In the genomic region with DNA sequence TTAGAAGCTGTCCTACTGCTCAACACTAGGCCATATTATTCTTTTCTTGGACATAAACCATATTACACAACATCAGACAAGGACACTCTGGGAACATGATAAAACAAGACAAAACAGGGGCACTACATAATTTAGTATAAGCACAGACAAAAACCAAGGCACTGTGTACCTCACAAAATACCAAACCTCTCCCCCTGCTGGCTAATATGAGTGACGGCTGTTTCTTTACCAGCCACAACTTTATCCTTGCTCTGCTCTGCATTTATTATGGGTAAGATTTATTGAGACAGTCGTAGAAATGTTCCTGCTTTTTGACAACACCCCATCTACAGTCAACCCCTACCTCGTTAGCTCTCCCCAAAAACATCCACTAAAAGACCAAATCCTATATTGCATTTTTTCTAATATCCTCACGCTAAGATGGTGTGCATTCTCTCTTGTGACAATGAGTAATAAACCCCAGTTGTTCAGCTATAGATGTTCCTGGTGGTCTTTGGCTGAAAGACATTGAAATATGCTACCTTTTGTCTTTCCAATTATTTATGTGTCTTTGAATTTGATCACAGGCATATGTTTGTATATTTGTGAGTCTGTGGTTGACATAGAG, we compare ENCODE assay signal across 8 cellular contexts. TPM values are rescaled to one million over a fixed set of nuclear protein-coding genes. Genes with fewer than 3 reads are reported as not detected.
DNase-seq lines count a peak whose midpoint lies in the region; ATAC-seq and TF ChIP-seq lines count a peak whose summit lies in the region.

No MANE protein-coding gene starts in this region.

- CTCF ChIA-PET in WTC11 (lab: Charles Lee), result interaction anchor here (0.9 to 2.0 kb wide), 2 partner anchors 24 to 65 kb away, joined by 3 to 5 read pairs; no protein-coding TSS in a partner anchor

- TF ChIP-seq CTCF in C4-2B (conservative IDR thresholded peaks at IDR 0.05) (peak; percentile 74), WTC11 (IDR thresholded peaks at IDR 0.05) (0 out of 2 replicates have a peak, but pooled peaks have one; percentile 27)

- H3K4me1 Mint-ChIP-seq in WTC11, result no peaks in the 10 kb centered on the region

- no peak overlapping the region for H3K27ac ChIP-seq in C4-2B

- H3K9me3 Mint-ChIP-seq in WTC11, result no peaks in the 10 kb centered on the region

- no peaks in the 10 kb centered on the region for H3K36me3 Mint-ChIP-seq in WTC11

- no peak overlapping the region for H3K27ac Mint-ChIP-seq in WTC11

- H3K4me3 Mint-ChIP-seq in WTC11, result no peak overlapping the region

- ATAC-seq in WTC11, result no peak; the same call in 1 of the 2 replicates
- no peak for ATAC-seq in GM18502 (IDR thresholded peaks at IDR 0.05; ENCODE audit: poor library complexity, unreplicated experiment)
- no peak for ATAC-seq in HG02798 (IDR thresholded peaks at IDR 0.05; ENCODE audit: poor library complexity, unreplicated experiment)
- no peak for ATAC-seq in GM21360 (IDR thresholded peaks at IDR 0.05; ENCODE audit: unreplicated experiment)

- no peaks in the 10 kb centered on the region for H3K27me3 Mint-ChIP-seq in WTC11 (ENCODE audit: low read depth)

- DNase-seq in HT1080 (ENCODE audit: low read depth) (peak; percentile 4), WTC11 (ENCODE audit: low spot score) (no peak), kidney tubule cell (ENCODE audit: low spot score) (peak; percentile 23), NCI-H446 treated with DMSO at 0.1 percent for 48 hours (lab: John Stamatoyannopoulos, UW) (no peak)

- POLR2A ChIA-PET in WTC11 (lab: Charles Lee), result no interaction called here

TF ChIP-seq in WTC11, 78 proteins besides CTCF, POLR2A, EP300 and RAD21:
- TF ChIP-seq ZNF263 (CRISPR knock-in tag; IDR thresholded peaks at IDR 0.05; ENCODE audit: low read depth) (no peak), ETV6 (CRISPR knock-in tag; IDR thresholded peaks at IDR 0.05) (no peak), GABPB1 (CRISPR knock-in tag; IDR thresholded peaks at IDR 0.05) (no peak), TEAD4 (CRISPR knock-in tag; IDR thresholded peaks at IDR 0.05) (no peak), NR3C1 (CRISPR knock-in tag; conservative IDR thresholded peaks at IDR 0.05; ENCODE audit: low read depth) (no peak), ZNF121 (CRISPR knock-in tag; IDR thresholded peaks at IDR 0.05) (no peak), ZBTB21 (CRISPR knock-in tag; IDR thresholded peaks at IDR 0.05; ENCODE audit: borderline replicate concordance) (no peak)
- TF ChIP-seq, protein P1, sequence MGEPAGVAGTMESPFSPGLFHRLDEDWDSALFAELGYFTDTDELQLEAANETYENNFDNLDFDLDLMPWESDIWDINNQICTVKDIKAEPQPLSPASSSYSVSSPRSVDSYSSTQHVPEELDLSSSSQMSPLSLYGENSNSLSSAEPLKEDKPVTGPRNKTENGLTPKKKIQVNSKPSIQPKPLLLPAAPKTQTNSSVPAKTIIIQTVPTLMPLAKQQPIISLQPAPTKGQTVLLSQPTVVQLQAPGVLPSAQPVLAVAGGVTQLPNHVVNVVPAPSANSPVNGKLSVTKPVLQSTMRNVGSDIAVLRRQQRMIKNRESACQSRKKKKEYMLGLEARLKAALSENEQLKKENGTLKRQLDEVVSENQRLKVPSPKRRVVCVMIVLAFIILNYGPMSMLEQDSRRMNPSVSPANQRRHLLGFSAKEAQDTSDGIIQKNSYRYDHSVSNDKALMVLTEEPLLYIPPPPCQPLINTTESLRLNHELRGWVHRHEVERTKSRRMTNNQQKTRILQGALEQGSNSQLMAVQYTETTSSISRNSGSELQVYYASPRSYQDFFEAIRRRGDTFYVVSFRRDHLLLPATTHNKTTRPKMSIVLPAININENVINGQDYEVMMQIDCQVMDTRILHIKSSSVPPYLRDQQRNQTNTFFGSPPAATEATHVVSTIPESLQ (CRISPR knock-in tag; IDR thresholded peaks at IDR 0.05), result no peak
- TF ChIP-seq, protein P2, sequence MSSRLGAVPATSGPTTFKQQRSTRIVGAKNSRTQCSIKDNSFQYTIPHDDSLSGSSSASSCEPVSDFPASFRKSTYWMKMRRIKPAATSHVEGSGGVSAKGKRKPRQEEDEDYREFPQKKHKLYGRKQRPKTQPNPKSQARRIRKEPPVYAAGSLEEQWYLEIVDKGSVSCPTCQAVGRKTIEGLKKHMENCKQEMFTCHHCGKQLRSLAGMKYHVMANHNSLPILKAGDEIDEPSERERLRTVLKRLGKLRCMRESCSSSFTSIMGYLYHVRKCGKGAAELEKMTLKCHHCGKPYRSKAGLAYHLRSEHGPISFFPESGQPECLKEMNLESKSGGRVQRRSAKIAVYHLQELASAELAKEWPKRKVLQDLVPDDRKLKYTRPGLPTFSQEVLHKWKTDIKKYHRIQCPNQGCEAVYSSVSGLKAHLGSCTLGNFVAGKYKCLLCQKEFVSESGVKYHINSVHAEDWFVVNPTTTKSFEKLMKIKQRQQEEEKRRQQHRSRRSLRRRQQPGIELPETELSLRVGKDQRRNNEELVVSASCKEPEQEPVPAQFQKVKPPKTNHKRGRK (CRISPR knock-in tag; IDR thresholded peaks at IDR 0.05; ENCODE audit: borderline replicate concordance), result no peak
- TF ChIP-seq, protein P3, sequence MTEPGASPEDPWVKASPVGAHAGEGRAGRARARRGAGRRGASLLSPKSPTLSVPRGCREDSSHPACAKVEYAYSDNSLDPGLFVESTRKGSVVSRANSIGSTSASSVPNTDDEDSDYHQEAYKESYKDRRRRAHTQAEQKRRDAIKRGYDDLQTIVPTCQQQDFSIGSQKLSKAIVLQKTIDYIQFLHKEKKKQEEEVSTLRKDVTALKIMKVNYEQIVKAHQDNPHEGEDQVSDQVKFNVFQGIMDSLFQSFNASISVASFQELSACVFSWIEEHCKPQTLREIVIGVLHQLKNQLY (CRISPR knock-in tag; IDR thresholded peaks at IDR 0.05), result no peak

RNA-seq across cellular contexts. Expression of a gene that starts 23.8 kb away (rescaled TPM):
- total RNA-seq in HT1080 (2014; rRNA removed; shearing (Covaris generic)), result 56.6 and 62.5 TPM in 2 replicates
- polyA plus RNA-seq in HT1080 (2015; cell fraction: cytosol; rRNA removed), result 50.6 and 55.5 TPM in 2 replicates
- 28.9 and 32.4 TPM in 2 replicates for polyA plus RNA-seq in HT1080 (2015; cell fraction: nucleus; rRNA removed)
- total RNA-seq in WTC11 (2021), result 37.7 to 39.6 TPM (median 38.8 TPM) in 3 replicates

RNA-seq across cellular contexts. Expression of a gene that starts 29.7 kb away (rescaled TPM):
- 36.7 and 43.5 TPM in 2 replicates for total RNA-seq in HT1080 (2014; rRNA removed; shearing (Covaris generic))
- polyA plus RNA-seq in HT1080 (2015; cell fraction: cytosol; rRNA removed), result 61.4 and 62.3 TPM in 2 replicates
- 39.0 and 41.1 TPM in 2 replicates for polyA plus RNA-seq in HT1080 (2015; cell fraction: nucleus; rRNA removed)
- 25.0 to 28.4 TPM (median 27.7 TPM) in 3 replicates for total RNA-seq in WTC11 (2021)

RNA-seq across cellular contexts. Expression of a gene that starts 38.3 kb away (rescaled TPM):
- 0.06 TPM in 1 of 2 replicates, not detected in the other for total RNA-seq in HT1080 (2014; rRNA removed; shearing (Covaris generic))
- not detected in 2 replicates for polyA plus RNA-seq in HT1080 (2015; cell fraction: cytosol; rRNA removed)
- polyA plus RNA-seq in HT1080 (2015; cell fraction: nucleus; rRNA removed), result not detected in 2 replicates
- total RNA-seq in WTC11 (2021), result 4.2 to 5.1 TPM (median 4.5 TPM) in 3 replicates

Comparison
In these comparisons a context has a peak if more than half of its experiments do, and no peak if none do; other contexts are left out.
1. DNase-seq: peak in HT1080 (single experiment) and kidney tubule cell (single experiment); none in WTC11 (single experiment) and NCI-H446 treated with DMSO at 0.1 percent for 48 hours (single experiment).